1 cellular context compared by ENCODE assay signal in the genomic region with DNA sequence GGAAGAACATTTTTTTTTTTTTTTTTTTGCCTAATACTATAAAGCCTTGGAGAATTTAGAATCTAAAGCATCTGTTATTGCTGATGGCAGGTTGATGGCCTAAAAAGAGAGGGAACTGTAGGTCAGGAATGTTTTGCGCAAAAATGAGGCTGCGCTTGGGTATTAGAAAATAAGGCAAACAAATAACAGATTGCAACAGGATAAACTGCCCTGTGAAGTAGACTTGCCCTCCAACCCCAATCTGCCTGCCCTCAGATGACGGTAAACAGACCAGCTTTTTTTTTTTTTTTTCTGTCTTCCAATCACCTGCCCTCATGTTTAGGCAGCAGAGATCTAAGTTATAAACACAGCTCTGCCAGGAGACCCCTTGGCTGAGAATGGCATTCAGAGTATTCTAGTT.
TF ChIP-seq lines count a peak whose summit lies in the region.

No MANE protein-coding gene starts in this region.

TF ChIP-seq in HepG2, 621 proteins besides CTCF, POLR2A, EP300 and RAD21 (continued from another document and continues in another):
- TF ChIP-seq, protein P1, sequence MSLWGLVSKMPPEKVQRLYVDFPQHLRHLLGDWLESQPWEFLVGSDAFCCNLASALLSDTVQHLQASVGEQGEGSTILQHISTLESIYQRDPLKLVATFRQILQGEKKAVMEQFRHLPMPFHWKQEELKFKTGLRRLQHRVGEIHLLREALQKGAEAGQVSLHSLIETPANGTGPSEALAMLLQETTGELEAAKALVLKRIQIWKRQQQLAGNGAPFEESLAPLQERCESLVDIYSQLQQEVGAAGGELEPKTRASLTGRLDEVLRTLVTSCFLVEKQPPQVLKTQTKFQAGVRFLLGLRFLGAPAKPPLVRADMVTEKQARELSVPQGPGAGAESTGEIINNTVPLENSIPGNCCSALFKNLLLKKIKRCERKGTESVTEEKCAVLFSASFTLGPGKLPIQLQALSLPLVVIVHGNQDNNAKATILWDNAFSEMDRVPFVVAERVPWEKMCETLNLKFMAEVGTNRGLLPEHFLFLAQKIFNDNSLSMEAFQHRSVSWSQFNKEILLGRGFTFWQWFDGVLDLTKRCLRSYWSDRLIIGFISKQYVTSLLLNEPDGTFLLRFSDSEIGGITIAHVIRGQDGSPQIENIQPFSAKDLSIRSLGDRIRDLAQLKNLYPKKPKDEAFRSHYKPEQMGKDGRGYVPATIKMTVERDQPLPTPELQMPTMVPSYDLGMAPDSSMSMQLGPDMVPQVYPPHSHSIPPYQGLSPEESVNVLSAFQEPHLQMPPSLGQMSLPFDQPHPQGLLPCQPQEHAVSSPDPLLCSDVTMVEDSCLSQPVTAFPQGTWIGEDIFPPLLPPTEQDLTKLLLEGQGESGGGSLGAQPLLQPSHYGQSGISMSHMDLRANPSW (CRISPR knock-in tag; IDR thresholded peaks at IDR 0.05; ENCODE audit: borderline replicate concordance): peak; percentile 87
- TF ChIP-seq MAFK (conservative IDR thresholded peaks at IDR 0.05 in 1 of 2, IDR thresholded peaks at IDR 0.05 in 1 of 2; ENCODE audit: low read length in 2 of 2) (no peak), ZSCAN9 (CRISPR knock-in tag; IDR thresholded peaks at IDR 0.05; ENCODE audit: borderline replicate concordance) (peak; percentile 74; the same call in 1 of the 2 replicates), NFE2L1 (CRISPR knock-in tag; IDR thresholded peaks at IDR 0.05; ENCODE audit: borderline replicate concordance) (no peak), NR2F6 (IDR thresholded peaks at IDR 0.05) (peak; percentile 98), NR2F6 (CRISPR knock-in tag; IDR thresholded peaks at IDR 0.05) (peak; percentile 98), TRIM24 (CRISPR knock-in tag; IDR thresholded peaks at IDR 0.05) (no peak), SIN3B (IDR thresholded peaks at IDR 0.05; ENCODE audit: low read length) (no peak), ZNF367 (CRISPR knock-in tag; IDR thresholded peaks at IDR 0.05; ENCODE audit: borderline replicate concordance) (no peak), KLF15 (CRISPR knock-in tag; IDR thresholded peaks at IDR 0.05; ENCODE audit: borderline replicate concordance) (no peak), MXD4 (CRISPR knock-in tag; IDR thresholded peaks at IDR 0.05) (peak; percentile 45; the same call in 1 of the 2 replicates), ZNF138 (CRISPR knock-in tag; IDR thresholded peaks at IDR 0.05; ENCODE audit: low read depth) (no peak), TP53 (CRISPR knock-in tag; conservative IDR thresholded peaks at IDR 0.05) (no peak), ZNF788 (CRISPR knock-in tag; IDR thresholded peaks at IDR 0.05; ENCODE audit: borderline replicate concordance) (no peak), TOE1 (CRISPR knock-in tag; IDR thresholded peaks at IDR 0.05) (0 out of 2 replicates have a peak, but pooled peaks have one; percentile 44), PHF8 (CRISPR knock-in tag; IDR thresholded peaks at IDR 0.05) (no peak), ATF7 (IDR thresholded peaks at IDR 0.05) (no peak), ATF7 (CRISPR knock-in tag; IDR thresholded peaks at IDR 0.05) (peak; percentile 39; the same call in 1 of the 2 replicates), HOXA5 (CRISPR knock-in tag; IDR thresholded peaks at IDR 0.05) (peak; percentile 94), ZNF256 (CRISPR knock-in tag; conservative IDR thresholded peaks at IDR 0.05) (no peak), ZNF660 (CRISPR knock-in tag; IDR thresholded peaks at IDR 0.05; ENCODE audit: borderline replicate concordance, low read depth) (no peak), MYC (CRISPR knock-in tag; IDR thresholded peaks at IDR 0.05; ENCODE audit: borderline replicate concordance) (no peak), HES4 (CRISPR knock-in tag; IDR thresholded peaks at IDR 0.05; ENCODE audit: borderline replicate concordance) (no peak), MED13 (CRISPR knock-in tag; IDR thresholded peaks at IDR 0.05) (no peak), TARDBP (CRISPR knock-in tag; IDR thresholded peaks at IDR 0.05) (peak; percentile 71; the same call in 1 of the 2 replicates), ZSCAN31 (CRISPR knock-in tag; IDR thresholded peaks at IDR 0.05; ENCODE audit: low read depth) (no peak), NR2F1 (CRISPR knock-in tag; IDR thresholded peaks at IDR 0.05) (peak; percentile 83 to 88), ZNF674 (CRISPR knock-in tag; IDR thresholded peaks at IDR 0.05; ENCODE audit: low read depth) (no peak)
- TF ChIP-seq, protein P2, sequence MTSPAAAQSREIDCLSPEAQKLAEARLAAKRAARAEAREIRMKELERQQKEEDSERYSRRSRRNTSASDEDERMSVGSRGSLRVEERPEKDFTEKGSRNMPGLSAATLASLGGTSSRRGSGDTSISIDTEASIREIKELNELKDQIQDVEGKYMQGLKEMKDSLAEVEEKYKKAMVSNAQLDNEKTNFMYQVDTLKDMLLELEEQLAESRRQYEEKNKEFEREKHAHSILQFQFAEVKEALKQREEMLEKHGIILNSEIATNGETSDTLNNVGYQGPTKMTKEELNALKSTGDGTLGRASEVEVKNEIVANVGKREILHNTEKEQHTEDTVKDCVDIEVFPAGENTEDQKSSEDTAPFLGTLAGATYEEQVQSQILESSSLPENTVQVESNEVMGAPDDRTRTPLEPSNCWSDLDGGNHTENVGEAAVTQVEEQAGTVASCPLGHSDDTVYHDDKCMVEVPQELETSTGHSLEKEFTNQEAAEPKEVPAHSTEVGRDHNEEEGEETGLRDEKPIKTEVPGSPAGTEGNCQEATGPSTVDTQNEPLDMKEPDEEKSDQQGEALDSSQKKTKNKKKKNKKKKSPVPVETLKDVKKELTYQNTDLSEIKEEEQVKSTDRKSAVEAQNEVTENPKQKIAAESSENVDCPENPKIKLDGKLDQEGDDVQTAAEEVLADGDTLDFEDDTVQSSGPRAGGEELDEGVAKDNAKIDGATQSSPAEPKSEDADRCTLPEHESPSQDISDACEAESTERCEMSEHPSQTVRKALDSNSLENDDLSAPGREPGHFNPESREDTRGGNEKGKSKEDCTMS (CRISPR knock-in tag; conservative IDR thresholded peaks at IDR 0.05): no peak
- TF ChIP-seq, protein P3, sequence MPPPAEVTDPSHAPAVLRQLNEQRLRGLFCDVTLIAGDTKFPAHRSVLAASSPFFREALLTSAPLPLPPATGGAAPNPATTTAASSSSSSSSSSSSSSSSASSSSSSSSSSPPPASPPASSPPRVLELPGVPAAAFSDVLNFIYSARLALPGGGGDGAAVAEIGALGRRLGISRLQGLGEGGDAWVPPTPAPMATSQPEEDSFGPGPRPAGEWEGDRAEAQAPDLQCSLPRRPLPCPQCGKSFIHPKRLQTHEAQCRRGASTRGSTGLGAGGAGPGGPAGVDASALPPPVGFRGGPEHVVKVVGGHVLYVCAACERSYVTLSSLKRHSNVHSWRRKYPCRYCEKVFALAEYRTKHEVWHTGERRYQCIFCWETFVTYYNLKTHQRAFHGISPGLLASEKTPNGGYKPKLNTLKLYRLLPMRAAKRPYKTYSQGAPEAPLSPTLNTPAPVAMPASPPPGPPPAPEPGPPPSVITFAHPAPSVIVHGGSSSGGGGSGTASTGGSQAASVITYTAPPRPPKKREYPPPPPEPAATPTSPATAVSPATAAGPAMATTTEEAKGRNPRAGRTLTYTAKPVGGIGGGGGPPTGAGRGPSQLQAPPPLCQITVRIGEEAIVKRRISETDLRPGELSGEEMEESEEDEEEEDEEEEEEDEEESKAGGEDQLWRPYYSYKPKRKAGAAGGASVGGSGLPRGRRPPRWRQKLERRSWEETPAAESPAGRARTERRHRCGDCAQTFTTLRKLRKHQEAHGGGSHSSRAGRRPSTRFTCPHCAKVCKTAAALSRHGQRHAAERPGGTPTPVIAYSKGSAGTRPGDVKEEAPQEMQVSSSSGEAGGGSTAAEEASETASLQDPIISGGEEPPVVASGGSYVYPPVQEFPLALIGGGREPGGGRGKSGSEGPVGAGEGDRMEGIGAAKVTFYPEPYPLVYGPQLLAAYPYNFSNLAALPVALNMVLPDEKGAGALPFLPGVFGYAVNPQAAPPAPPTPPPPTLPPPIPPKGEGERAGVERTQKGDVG (CRISPR knock-in tag; IDR thresholded peaks at IDR 0.05; ENCODE audit: borderline replicate concordance): no peak
- TF ChIP-seq, protein P4, sequence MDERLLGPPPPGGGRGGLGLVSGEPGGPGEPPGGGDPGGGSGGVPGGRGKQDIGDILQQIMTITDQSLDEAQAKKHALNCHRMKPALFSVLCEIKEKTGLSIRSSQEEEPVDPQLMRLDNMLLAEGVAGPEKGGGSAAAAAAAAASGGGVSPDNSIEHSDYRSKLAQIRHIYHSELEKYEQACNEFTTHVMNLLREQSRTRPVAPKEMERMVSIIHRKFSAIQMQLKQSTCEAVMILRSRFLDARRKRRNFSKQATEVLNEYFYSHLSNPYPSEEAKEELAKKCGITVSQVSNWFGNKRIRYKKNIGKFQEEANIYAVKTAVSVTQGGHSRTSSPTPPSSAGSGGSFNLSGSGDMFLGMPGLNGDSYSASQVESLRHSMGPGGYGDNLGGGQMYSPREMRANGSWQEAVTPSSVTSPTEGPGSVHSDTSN (CRISPR knock-in tag; IDR thresholded peaks at IDR 0.05): no peak
- TF ChIP-seq, protein P5, sequence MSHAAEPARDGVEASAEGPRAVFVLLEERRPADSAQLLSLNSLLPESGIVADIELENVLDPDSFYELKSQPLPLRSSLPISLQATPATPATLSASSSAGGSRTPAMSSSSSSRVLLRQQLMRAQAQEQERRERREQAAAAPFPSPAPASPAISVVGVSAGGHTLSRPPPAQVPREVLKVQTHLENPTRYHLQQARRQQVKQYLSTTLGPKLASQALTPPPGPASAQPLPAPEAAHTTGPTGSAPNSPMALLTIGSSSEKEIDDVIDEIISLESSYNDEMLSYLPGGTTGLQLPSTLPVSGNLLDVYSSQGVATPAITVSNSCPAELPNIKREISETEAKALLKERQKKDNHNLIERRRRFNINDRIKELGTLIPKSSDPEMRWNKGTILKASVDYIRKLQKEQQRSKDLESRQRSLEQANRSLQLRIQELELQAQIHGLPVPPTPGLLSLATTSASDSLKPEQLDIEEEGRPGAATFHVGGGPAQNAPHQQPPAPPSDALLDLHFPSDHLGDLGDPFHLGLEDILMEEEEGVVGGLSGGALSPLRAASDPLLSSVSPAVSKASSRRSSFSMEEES (CRISPR knock-in tag; IDR thresholded peaks at IDR 0.05): peak; percentile 80
- TF ChIP-seq, protein P6, sequence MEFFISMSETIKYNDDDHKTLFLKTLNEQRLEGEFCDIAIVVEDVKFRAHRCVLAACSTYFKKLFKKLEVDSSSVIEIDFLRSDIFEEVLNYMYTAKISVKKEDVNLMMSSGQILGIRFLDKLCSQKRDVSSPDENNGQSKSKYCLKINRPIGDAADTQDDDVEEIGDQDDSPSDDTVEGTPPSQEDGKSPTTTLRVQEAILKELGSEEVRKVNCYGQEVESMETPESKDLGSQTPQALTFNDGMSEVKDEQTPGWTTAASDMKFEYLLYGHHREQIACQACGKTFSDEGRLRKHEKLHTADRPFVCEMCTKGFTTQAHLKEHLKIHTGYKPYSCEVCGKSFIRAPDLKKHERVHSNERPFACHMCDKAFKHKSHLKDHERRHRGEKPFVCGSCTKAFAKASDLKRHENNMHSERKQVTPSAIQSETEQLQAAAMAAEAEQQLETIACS (CRISPR knock-in tag; IDR thresholded peaks at IDR 0.05): no peak
- TF ChIP-seq, protein P7, sequence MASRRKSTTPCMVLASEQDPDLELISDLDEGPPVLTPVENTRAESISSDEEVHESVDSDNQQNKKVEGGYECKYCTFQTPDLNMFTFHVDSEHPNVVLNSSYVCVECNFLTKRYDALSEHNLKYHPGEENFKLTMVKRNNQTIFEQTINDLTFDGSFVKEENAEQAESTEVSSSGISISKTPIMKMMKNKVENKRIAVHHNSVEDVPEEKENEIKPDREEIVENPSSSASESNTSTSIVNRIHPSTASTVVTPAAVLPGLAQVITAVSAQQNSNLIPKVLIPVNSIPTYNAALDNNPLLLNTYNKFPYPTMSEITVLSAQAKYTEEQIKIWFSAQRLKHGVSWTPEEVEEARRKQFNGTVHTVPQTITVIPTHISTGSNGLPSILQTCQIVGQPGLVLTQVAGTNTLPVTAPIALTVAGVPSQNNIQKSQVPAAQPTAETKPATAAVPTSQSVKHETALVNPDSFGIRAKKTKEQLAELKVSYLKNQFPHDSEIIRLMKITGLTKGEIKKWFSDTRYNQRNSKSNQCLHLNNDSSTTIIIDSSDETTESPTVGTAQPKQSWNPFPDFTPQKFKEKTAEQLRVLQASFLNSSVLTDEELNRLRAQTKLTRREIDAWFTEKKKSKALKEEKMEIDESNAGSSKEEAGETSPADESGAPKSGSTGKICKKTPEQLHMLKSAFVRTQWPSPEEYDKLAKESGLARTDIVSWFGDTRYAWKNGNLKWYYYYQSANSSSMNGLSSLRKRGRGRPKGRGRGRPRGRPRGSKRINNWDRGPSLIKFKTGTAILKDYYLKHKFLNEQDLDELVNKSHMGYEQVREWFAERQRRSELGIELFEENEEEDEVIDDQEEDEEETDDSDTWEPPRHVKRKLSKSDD (CRISPR knock-in tag; IDR thresholded peaks at IDR 0.05; ENCODE audit: low read depth): no peak
- TF ChIP-seq, protein P8, sequence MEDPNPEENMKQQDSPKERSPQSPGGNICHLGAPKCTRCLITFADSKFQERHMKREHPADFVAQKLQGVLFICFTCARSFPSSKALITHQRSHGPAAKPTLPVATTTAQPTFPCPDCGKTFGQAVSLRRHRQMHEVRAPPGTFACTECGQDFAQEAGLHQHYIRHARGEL (CRISPR knock-in tag; IDR thresholded peaks at IDR 0.05): no peak
- TF ChIP-seq, protein P9, sequence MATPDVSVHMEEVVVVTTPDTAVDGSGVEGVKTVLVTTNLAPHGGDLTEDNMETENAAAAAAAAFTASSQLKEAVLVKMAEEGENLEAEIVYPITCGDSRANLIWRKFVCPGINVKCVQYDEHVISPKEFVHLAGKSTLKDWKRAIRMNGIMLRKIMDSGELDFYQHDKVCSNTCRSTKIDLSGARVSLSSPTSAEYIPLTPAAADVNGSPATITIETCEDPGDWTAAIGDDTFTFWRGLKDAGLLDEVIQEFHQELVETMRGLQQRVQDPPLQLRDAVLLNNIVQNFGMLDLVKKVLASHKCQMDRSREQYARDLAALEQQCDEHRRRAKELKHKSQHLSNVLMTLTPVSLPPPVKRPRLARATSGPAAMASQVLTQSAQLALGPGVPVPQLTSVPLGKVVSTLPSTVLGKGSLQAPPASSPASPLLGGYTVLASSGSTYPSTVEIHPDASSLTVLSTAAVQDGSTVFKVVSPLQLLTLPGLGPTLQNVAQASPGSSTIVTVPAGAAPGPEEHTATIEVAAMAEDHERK (CRISPR knock-in tag; IDR thresholded peaks at IDR 0.05; ENCODE audit: low read depth): no peak
- TF ChIP-seq, protein P10, sequence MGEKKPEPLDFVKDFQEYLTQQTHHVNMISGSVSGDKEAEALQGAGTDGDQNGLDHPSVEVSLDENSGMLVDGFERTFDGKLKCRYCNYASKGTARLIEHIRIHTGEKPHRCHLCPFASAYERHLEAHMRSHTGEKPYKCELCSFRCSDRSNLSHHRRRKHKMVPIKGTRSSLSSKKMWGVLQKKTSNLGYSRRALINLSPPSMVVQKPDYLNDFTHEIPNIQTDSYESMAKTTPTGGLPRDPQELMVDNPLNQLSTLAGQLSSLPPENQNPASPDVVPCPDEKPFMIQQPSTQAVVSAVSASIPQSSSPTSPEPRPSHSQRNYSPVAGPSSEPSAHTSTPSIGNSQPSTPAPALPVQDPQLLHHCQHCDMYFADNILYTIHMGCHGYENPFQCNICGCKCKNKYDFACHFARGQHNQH (CRISPR knock-in tag; IDR thresholded peaks at IDR 0.05): peak; percentile 68
- TF ChIP-seq, protein P11, sequence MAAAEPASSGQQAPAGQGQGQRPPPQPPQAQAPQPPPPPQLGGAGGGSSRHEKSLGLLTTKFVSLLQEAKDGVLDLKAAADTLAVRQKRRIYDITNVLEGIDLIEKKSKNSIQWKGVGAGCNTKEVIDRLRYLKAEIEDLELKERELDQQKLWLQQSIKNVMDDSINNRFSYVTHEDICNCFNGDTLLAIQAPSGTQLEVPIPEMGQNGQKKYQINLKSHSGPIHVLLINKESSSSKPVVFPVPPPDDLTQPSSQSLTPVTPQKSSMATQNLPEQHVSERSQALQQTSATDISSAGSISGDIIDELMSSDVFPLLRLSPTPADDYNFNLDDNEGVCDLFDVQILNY (CRISPR knock-in tag; conservative IDR thresholded peaks at IDR 0.05): no peak
